ENCODE assay signal across 1 cellular context in the genomic region with DNA sequence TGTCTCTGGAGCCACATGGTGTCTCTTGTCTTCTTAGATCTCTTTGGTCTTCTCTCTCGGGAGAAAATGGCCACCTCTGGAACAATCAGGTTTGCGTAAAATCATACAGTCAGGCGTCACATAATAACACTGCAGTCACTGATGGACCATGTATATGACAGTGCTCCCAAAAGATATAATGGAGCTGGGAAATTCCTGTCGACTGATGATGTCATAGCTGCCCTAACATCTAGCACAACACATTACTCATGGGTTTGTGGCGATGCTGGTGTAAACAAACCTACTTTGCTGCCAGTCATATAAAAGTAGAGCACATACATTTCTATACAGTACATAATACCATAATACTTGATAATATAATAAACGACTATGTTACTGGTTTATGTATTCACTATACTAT.
TF ChIP-seq lines count a peak whose summit lies in the region.

No MANE protein-coding gene starts in this region.

TF ChIP-seq in HEK293, 187 proteins besides CTCF, POLR2A, EP300 and RAD21 (continued from another document and continues in another):
- TF ChIP-seq, protein P1, sequence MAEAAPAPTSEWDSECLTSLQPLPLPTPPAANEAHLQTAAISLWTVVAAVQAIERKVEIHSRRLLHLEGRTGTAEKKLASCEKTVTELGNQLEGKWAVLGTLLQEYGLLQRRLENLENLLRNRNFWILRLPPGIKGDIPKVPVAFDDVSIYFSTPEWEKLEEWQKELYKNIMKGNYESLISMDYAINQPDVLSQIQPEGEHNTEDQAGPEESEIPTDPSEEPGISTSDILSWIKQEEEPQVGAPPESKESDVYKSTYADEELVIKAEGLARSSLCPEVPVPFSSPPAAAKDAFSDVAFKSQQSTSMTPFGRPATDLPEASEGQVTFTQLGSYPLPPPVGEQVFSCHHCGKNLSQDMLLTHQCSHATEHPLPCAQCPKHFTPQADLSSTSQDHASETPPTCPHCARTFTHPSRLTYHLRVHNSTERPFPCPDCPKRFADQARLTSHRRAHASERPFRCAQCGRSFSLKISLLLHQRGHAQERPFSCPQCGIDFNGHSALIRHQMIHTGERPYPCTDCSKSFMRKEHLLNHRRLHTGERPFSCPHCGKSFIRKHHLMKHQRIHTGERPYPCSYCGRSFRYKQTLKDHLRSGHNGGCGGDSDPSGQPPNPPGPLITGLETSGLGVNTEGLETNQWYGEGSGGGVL (tag by site-specific recombination; IDR thresholded peaks at IDR 0.05): no peak
- TF ChIP-seq ZNF654 (tag by site-specific recombination; IDR thresholded peaks at IDR 0.05; ENCODE audit: low read depth) (peak; percentile 12; the same call in 1 of the 2 replicates), MEIS1 (CRISPR knock-in tag; IDR thresholded peaks at IDR 0.05; ENCODE audit: borderline replicate concordance) (no peak), ZNF677 (tag by site-specific recombination; IDR thresholded peaks at IDR 0.05) (no peak), KLF9 (tag by site-specific recombination; IDR thresholded peaks at IDR 0.05; ENCODE audit: low read depth) (no peak), ZNF146 (tag by site-specific recombination; IDR thresholded peaks at IDR 0.05) (no peak), OSR2 (tag by site-specific recombination; IDR thresholded peaks at IDR 0.05) (0 out of 2 replicates have a peak, but pooled peaks have one; percentile 9), ZNF514 (tag by site-specific recombination; IDR thresholded peaks at IDR 0.05) (no peak), OVOL3 (tag by site-specific recombination; IDR thresholded peaks at IDR 0.05) (no peak), ZBTB17 (tag by site-specific recombination; IDR thresholded peaks at IDR 0.05) (no peak; the same call in 1 of the 2 replicates), ZNF335 (tag by site-specific recombination; conservative IDR thresholded peaks at IDR 0.05) (peak; percentile 80), ZNF394 (tag by site-specific recombination; IDR thresholded peaks at IDR 0.05; ENCODE audit: borderline replicate concordance) (no peak), YY2 (tag by site-specific recombination; IDR thresholded peaks at IDR 0.05) (0 out of 2 replicates have a peak, but pooled peaks have one; percentile 21), ZNF202 (tag by site-specific recombination; IDR thresholded peaks at IDR 0.05; ENCODE audit: borderline replicate concordance) (no peak), ZNF19 (tag by site-specific recombination; IDR thresholded peaks at IDR 0.05; ENCODE audit: low read depth) (no peak), ZNF624 (tag by site-specific recombination; IDR thresholded peaks at IDR 0.05) (no peak), ZNF2 (tag by site-specific recombination; IDR thresholded peaks at IDR 0.05) (no peak), ZNF837 (tag by site-specific recombination; IDR thresholded peaks at IDR 0.05) (no peak), ZNF549 (tag by site-specific recombination; IDR thresholded peaks at IDR 0.05) (0 out of 2 replicates have a peak, but pooled peaks have one; percentile 22), ZSCAN30 (tag by site-specific recombination; IDR thresholded peaks at IDR 0.05) (no peak), ZNF830 (tag by site-specific recombination; IDR thresholded peaks at IDR 0.05; ENCODE audit: low read depth) (no peak), KLF7 (tag by site-specific recombination; IDR thresholded peaks at IDR 0.05; ENCODE audit: borderline replicate concordance) (no peak), ZEB2 (tag by site-specific recombination; IDR thresholded peaks at IDR 0.05) (peak; percentile 80), ZNF433 (tag by site-specific recombination; IDR thresholded peaks at IDR 0.05; ENCODE audit: low read depth) (no peak)
- TF ChIP-seq, protein P2, sequence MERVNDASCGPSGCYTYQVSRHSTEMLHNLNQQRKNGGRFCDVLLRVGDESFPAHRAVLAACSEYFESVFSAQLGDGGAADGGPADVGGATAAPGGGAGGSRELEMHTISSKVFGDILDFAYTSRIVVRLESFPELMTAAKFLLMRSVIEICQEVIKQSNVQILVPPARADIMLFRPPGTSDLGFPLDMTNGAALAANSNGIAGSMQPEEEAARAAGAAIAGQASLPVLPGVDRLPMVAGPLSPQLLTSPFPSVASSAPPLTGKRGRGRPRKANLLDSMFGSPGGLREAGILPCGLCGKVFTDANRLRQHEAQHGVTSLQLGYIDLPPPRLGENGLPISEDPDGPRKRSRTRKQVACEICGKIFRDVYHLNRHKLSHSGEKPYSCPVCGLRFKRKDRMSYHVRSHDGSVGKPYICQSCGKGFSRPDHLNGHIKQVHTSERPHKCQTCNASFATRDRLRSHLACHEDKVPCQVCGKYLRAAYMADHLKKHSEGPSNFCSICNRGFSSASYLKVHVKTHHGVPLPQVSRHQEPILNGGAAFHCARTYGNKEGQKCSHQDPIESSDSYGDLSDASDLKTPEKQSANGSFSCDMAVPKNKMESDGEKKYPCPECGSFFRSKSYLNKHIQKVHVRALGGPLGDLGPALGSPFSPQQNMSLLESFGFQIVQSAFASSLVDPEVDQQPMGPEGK (tag by site-specific recombination; IDR thresholded peaks at IDR 0.05): no peak
- TF ChIP-seq, protein P3, sequence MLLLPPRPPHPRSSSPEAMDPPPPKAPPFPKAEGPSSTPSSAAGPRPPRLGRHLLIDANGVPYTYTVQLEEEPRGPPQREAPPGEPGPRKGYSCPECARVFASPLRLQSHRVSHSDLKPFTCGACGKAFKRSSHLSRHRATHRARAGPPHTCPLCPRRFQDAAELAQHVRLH (tag by site-specific recombination; IDR thresholded peaks at IDR 0.05): 0 out of 2 replicates have a peak, but pooled peaks have one; percentile 20
- TF ChIP-seq, protein P4, sequence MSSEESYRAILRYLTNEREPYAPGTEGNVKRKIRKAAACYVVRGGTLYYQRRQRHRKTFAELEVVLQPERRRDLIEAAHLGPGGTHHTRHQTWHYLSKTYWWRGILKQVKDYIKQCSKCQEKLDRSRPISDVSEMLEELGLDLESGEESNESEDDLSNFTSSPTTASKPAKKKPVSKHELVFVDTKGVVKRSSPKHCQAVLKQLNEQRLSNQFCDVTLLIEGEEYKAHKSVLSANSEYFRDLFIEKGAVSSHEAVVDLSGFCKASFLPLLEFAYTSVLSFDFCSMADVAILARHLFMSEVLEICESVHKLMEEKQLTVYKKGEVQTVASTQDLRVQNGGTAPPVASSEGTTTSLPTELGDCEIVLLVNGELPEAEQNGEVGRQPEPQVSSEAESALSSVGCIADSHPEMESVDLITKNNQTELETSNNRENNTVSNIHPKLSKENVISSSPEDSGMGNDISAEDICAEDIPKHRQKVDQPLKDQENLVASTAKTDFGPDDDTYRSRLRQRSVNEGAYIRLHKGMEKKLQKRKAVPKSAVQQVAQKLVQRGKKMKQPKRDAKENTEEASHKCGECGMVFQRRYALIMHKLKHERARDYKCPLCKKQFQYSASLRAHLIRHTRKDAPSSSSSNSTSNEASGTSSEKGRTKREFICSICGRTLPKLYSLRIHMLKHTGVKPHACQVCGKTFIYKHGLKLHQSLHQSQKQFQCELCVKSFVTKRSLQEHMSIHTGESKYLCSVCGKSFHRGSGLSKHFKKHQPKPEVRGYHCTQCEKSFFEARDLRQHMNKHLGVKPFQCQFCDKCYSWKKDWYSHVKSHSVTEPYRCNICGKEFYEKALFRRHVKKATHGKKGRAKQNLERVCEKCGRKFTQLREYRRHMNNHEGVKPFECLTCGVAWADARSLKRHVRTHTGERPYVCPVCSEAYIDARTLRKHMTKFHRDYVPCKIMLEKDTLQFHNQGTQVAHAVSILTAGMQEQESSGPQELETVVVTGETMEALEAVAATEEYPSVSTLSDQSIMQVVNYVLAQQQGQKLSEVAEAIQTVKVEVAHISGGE (tag by site-specific recombination; conservative IDR thresholded peaks at IDR 0.05; ENCODE audit: low read depth): no peak
- TF ChIP-seq, protein P5, sequence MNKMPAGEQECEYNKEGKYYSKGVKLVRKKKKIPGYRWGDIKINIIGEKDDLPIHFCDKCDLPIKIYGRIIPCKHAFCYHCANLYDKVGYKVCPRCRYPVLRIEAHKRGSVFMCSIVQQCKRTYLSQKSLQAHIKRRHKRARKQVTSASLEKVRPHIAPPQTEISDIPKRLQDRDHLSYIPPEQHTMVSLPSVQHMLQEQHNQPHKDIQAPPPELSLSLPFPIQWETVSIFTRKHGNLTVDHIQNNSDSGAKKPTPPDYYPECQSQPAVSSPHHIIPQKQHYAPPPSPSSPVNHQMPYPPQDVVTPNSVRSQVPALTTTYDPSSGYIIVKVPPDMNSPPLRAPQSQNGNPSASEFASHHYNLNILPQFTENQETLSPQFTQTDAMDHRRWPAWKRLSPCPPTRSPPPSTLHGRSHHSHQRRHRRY (tag by site-specific recombination; IDR thresholded peaks at IDR 0.05): no peak
- TF ChIP-seq, protein P6, sequence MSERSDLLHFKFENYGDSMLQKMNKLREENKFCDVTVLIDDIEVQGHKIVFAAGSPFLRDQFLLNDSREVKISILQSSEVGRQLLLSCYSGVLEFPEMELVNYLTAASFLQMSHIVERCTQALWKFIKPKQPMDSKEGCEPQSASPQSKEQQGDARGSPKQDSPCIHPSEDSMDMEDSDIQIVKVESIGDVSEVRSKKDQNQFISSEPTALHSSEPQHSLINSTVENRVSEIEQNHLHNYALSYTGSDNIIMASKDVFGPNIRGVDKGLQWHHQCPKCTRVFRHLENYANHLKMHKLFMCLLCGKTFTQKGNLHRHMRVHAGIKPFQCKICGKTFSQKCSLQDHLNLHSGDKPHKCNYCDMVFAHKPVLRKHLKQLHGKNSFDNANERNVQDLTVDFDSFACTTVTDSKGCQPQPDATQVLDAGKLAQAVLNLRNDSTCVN (tag by site-specific recombination; optimal IDR thresholded peaks at IDR 0.05): no peak
- TF ChIP-seq, protein P7, sequence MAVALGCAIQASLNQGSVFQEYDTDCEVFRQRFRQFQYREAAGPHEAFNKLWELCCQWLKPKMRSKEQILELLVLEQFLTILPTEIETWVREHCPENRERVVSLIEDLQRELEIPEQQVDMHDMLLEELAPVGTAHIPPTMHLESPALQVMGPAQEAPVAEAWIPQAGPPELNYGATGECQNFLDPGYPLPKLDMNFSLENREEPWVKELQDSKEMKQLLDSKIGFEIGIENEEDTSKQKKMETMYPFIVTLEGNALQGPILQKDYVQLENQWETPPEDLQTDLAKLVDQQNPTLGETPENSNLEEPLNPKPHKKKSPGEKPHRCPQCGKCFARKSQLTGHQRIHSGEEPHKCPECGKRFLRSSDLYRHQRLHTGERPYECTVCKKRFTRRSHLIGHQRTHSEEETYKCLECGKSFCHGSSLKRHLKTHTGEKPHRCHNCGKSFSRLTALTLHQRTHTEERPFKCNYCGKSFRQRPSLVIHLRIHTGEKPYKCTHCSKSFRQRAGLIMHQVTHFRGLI (tag by site-specific recombination; IDR thresholded peaks at IDR 0.05): no peak
- TF ChIP-seq, protein P8, sequence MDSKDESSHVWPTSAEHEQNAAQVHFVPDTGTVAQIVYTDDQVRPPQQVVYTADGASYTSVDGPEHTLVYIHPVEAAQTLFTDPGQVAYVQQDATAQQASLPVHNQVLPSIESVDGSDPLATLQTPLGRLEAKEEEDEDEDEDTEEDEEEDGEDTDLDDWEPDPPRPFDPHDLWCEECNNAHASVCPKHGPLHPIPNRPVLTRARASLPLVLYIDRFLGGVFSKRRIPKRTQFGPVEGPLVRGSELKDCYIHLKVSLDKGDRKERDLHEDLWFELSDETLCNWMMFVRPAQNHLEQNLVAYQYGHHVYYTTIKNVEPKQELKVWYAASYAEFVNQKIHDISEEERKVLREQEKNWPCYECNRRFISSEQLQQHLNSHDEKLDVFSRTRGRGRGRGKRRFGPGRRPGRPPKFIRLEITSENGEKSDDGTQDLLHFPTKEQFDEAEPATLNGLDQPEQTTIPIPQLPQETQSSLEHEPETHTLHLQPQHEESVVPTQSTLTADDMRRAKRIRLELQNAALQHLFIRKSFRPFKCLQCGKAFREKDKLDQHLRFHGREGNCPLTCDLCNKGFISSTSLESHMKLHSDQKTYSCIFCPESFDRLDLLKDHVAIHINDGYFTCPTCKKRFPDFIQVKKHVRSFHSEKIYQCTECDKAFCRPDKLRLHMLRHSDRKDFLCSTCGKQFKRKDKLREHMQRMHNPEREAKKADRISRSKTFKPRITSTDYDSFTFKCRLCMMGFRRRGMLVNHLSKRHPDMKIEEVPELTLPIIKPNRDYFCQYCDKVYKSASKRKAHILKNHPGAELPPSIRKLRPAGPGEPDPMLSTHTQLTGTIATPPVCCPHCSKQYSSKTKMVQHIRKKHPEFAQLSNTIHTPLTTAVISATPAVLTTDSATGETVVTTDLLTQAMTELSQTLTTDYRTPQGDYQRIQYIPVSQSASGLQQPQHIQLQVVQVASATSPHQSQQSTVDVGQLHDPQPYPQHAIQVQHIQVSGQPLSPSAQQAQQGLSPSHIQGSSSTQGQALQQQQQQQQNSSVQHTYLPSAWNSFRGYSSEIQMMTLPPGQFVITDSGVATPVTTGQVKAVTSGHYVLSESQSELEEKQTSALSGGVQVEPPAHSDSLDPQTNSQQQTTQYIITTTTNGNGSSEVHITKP (tag by site-specific recombination; IDR thresholded peaks at IDR 0.05): no peak
- TF ChIP-seq, protein P9, sequence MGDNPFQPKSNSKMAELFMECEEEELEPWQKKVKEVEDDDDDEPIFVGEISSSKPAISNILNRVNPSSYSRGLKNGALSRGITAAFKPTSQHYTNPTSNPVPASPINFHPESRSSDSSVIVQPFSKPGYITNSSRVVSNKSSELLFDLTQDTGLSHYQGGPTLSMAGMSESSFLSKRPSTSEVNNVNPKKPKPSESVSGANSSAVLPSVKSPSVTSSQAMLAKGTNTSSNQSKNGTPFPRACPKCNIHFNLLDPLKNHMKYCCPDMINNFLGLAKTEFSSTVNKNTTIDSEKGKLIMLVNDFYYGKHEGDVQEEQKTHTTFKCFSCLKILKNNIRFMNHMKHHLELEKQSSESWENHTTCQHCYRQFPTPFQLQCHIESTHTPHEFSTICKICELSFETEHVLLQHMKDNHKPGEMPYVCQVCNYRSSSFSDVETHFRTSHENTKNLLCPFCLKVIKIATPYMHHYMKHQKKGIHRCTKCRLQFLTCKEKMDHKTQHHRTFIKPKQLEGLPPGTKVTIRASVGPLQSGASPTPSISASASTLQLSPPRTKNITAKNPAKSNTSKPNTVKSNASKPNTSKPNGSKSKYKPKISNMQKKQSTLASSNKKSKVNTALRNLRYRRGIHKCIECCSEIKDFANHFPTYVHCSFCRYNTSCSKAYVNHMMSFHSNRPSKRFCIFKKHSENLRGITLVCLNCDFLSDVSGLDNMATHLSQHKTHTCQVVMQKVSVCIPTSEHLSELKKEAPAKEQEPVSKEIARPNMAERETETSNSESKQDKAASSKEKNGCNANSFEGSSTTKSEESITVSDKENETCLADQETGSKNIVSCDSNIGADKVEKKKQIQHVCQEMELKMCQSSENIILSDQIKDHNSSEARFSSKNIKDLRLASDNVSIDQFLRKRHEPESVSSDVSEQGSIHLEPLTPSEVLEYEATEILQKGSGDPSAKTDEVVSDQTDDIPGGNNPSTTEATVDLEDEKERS (tag by site-specific recombination; IDR thresholded peaks at IDR 0.05): no peak
- TF ChIP-seq, protein P10, sequence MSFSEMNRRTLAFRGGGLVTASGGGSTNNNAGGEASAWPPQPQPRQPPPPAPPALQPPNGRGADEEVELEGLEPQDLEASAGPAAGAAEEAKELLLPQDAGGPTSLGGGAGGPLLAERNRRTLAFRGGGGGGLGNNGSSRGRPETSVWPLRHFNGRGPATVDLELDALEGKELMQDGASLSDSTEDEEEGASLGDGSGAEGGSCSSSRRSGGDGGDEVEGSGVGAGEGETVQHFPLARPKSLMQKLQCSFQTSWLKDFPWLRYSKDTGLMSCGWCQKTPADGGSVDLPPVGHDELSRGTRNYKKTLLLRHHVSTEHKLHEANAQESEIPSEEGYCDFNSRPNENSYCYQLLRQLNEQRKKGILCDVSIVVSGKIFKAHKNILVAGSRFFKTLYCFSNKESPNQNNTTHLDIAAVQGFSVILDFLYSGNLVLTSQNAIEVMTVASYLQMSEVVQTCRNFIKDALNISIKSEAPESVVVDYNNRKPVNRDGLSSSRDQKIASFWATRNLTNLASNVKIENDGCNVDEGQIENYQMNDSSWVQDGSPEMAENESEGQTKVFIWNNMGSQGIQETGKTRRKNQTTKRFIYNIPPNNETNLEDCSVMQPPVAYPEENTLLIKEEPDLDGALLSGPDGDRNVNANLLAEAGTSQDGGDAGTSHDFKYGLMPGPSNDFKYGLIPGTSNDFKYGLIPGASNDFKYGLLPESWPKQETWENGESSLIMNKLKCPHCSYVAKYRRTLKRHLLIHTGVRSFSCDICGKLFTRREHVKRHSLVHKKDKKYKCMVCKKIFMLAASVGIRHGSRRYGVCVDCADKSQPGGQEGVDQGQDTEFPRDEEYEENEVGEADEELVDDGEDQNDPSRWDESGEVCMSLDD (tag by site-specific recombination; IDR thresholded peaks at IDR 0.05): no peak
